In genomic region chr14:60093088-60093487, GRCh38 we compare ENCODE assay signal across 8 cellular contexts. TPM values are rescaled to one million over a fixed set of nuclear protein-coding genes. Genes with fewer than 3 reads are reported as not detected.
DNase-seq lines count a peak whose midpoint lies in the region; ATAC-seq, FAIRE-seq and TF ChIP-seq lines count a peak whose summit lies in the region.

No MANE protein-coding gene starts in this region.

- H2AFZ ChIP-seq in DND-41 (ENCODE audit: low read depth, low read length) (peak overlapping the region; percentile 92; the same call in 1 of the 2 replicates), OCI-LY7 (ENCODE audit: low read length) (peak overlapping the region; percentile 56; the same call in 1 of the 2 replicates), endothelial cell of umbilical vein (ENCODE audit: low read depth, low read length) (no peak overlapping the region)

- no peak for DNase-seq in DND-41
- no peak for DNase-seq in OCI-LY7 (ENCODE audit: low spot score)
- DNase-seq in endothelial cell of umbilical vein (ENCODE audit: low read depth, low spot score): no peak
- no peak for DNase-seq in ovary
- DNase-seq in DMS114 treated with DMSO at 0.1 percent for 48 hours (lab: John Stamatoyannopoulos, UW; ENCODE audit: unreplicated experiment): no peak
- DNase-seq in NCI-H69 (lab: John Stamatoyannopoulos, UW): no peak
- DNase-seq in NCI-H526 (lab: John Stamatoyannopoulos, UW): no peak
- no peak for DNase-seq in stimulated activated CD8-positive, alpha-beta memory T cell treated with anti-CD3 and anti-CD28 coated beads, Interleukin-4, amount 100 ng/mL, for 48 hours

- POLR2A ChIA-PET in OCI-LY7 (lab: Charles Lee): interaction anchor here (0.7 to 5.0 kb wide), 9 partner anchors 8 to 246 kb away, joined by 3 to 26 read pairs (median 4); partner anchors contain the start of gene DHRS7
- POLR2A ChIA-PET in endothelial cell of umbilical vein (lab: Charles Lee): interaction anchor here (1.1 kb wide), 1 partner anchor 25 kb away, joined by 3 read pairs; no protein-coding TSS in a partner anchor

- H3K4me2 ChIP-seq in DND-41 (ENCODE audit: insufficient read depth, low read length) (peak overlapping the region; percentile 65), OCI-LY7 (ENCODE audit: low read length) (peak overlapping the region; percentile 94), endothelial cell of umbilical vein (ENCODE audit: insufficient read depth, low read length) (peak overlapping the region; percentile 97)

- CTCF ChIA-PET in OCI-LY7 (lab: Charles Lee; ENCODE audit: unreplicated experiment) (no interaction called here), endothelial cell of umbilical vein (lab: Charles Lee) (interaction anchor here (1.5 to 2.1 kb wide), 2 partner anchors 8 to 72 kb away, joined by 5 to 8 read pairs; partner anchors contain the start of gene DHRS7)

- BruUV-seq in OCI-LY7 (replicated peaks; lab: Mats Ljungman, UMichigan) (TSS peak; percentile 67), endothelial cell of umbilical vein (replicated peaks; lab: Mats Ljungman, UMichigan) (no TSS peak)

- no peak for FAIRE-seq in endothelial cell of umbilical vein (lab: Jason Lieb, UNC)

- no peak for TF ChIP-seq POLR2A in endothelial cell of umbilical vein (IDR thresholded peaks at IDR 0.05; ENCODE audit: low read depth, low read length)
- no peak for TF ChIP-seq POLR2A in ovary (IDR thresholded peaks at IDR 0.05)

- H3K27ac ChIP-seq in DND-41 (ENCODE audit: low read length) (peak overlapping the region; percentile 100), OCI-LY7 (ENCODE audit: low read depth, low read length, poor library complexity, severe bottlenecking) (peak overlapping the region; percentile 86), endothelial cell of umbilical vein (ENCODE audit: insufficient read depth, low read depth, low read length) (peak overlapping the region; percentile 93), ovary (peak overlapping the region; percentile 76 to 98)

- H3K9me1 ChIP-seq in endothelial cell of umbilical vein (replicated peaks; ENCODE audit: control insufficient read depth, extremely low read depth, insufficient read depth, low read length): no peaks in the 10 kb centered on the region

- TF ChIP-seq EP300 in ovary (IDR thresholded peaks at IDR 0.05): no peak

- no peak for TF ChIP-seq CTCF in DND-41 (IDR thresholded peaks at IDR 0.05; ENCODE audit: borderline replicate concordance, extremely low read depth, low read length, poor library complexity, severe bottlenecking)
- no peak for TF ChIP-seq CTCF in OCI-LY7 (conservative IDR thresholded peaks at IDR 0.05; ENCODE audit: low read length)
- TF ChIP-seq CTCF in endothelial cell of umbilical vein (IDR thresholded peaks at IDR 0.05; ENCODE audit: extremely low read depth in 1 of 2, insufficient read depth in 1 of 2, low read depth in 1 of 2, low read length in 2 of 2): no peak
- TF ChIP-seq CTCF in ovary (IDR thresholded peaks at IDR 0.05): no peak

- H3K36me3 ChIP-seq in DND-41 (ENCODE audit: insufficient read depth, low read length) (peaks cover 21% of the 10 kb centered on the region), OCI-LY7 (ENCODE audit: insufficient read depth, low read length) (peaks cover 24% of the 10 kb centered on the region), endothelial cell of umbilical vein (ENCODE audit: control insufficient read depth in 2 of 2, extremely low read depth in 1 of 2, insufficient read depth in 2 of 2, low read length in 2 of 2) (peaks cover 0 to 4% of the 10 kb centered on the region in 2 experiments), ovary (no peaks in the 10 kb centered on the region)

- H3K4me1 ChIP-seq in DND-41 (ENCODE audit: insufficient read depth, low read length) (peaks cover 41% of the 10 kb centered on the region), OCI-LY7 (ENCODE audit: insufficient read depth, low read length, poor library complexity, severe bottlenecking) (peaks cover 33% of the 10 kb centered on the region), endothelial cell of umbilical vein (ENCODE audit: control insufficient read depth, extremely low read depth, insufficient read depth, low read length) (peaks cover 25% of the 10 kb centered on the region), ovary (ENCODE audit: insufficient read depth) (peaks cover 8% of the 10 kb centered on the region)

- H3K79me2 ChIP-seq in DND-41 (ENCODE audit: insufficient read depth, low read length): peaks cover 61% of the 10 kb centered on the region
- H3K79me2 ChIP-seq in OCI-LY7 (ENCODE audit: insufficient read depth, low read depth, low read length): peaks cover 56% of the 10 kb centered on the region
- H3K79me2 ChIP-seq in endothelial cell of umbilical vein (ENCODE audit: control insufficient read depth, insufficient read depth, low read length): peaks cover 57% of the 10 kb centered on the region

- H3K4me3 ChIP-seq in DND-41 (ENCODE audit: low read depth in 1 of 2, low read length in 2 of 2) (peak overlapping the region; percentile 78 to 82), OCI-LY7 (ENCODE audit: low read depth, low read length, poor library complexity, severe bottlenecking) (peak overlapping the region; percentile 82), endothelial cell of umbilical vein (replicated peaks in 1 of 3; ENCODE audit: insufficient read depth in 1 of 3, low read depth in 1 of 3, low read length in 3 of 3) (peak overlapping the region; percentile 39 to 86 (median 86)), ovary (peak overlapping the region; percentile 89)

- H4K20me1 ChIP-seq in DND-41 (ENCODE audit: insufficient read depth, low read length): peaks cover 12% of the 10 kb centered on the region; the same call in 1 of the 2 replicates
- H4K20me1 ChIP-seq in OCI-LY7 (ENCODE audit: insufficient read depth, low read length): peaks cover 25% of the 10 kb centered on the region; the same call in 1 of the 2 replicates
- H4K20me1 ChIP-seq in endothelial cell of umbilical vein (replicated peaks; ENCODE audit: control insufficient read depth, extremely low read depth, insufficient read depth, low read length): no peaks in the 10 kb centered on the region

- H3K9me2 ChIP-seq in OCI-LY7 (ENCODE audit: insufficient read depth, low read length): no peaks in the 10 kb centered on the region

- intact Hi-C loops in OCI-LY7 (cut with micrococcal nuclease; ENCODE audit: unreplicated experiment) (loop anchor here (5.0 kb wide), 4 partner anchors 109 to 254 kb away; no protein-coding TSS in a partner anchor), endothelial cell of umbilical vein (cut with micrococcal nuclease) (loop anchor here (5.0 kb wide), 3 partner anchors 59 to 611 kb away; partner anchors contain the start of genes JKAMP and L3HYPDH), ovary (cut with DNase I) (loop anchor here in 3 of 4 donors (5.0 kb wide), 3 partner anchors 59 to 154 kb away; partner anchors contain the start of genes DHRS7 (in 2 of the 3) and PPM1A (in 1 of the 3))

- dilution Hi-C loops in endothelial cell of umbilical vein (cut with MboI; ENCODE audit: extremely low pct_ligation_motif_present, low sequenced_read_pairs): no loop called here

- peak overlapping the region; percentile 87 for H3K9ac ChIP-seq in DND-41 (ENCODE audit: low read depth, low read length)
- peak overlapping the region; percentile 98 for H3K9ac ChIP-seq in endothelial cell of umbilical vein (replicated peaks; ENCODE audit: extremely low read depth, insufficient read depth, low read length)

- H3K27me3 ChIP-seq in DND-41 (ENCODE audit: insufficient read depth, low read length, poor library complexity) (no peaks in the 10 kb centered on the region), endothelial cell of umbilical vein (ENCODE audit: control insufficient read depth in 2 of 2, insufficient read depth in 2 of 2, low read length in 2 of 2) (no peaks in the 10 kb centered on the region), ovary (no peaks in the 10 kb centered on the region)

- H3K9me3 ChIP-seq in DND-41 (ENCODE audit: insufficient read depth, low read length, severe bottlenecking) (no peaks in the 10 kb centered on the region), OCI-LY7 (ENCODE audit: low read length) (no peaks in the 10 kb centered on the region), endothelial cell of umbilical vein (replicated peaks; ENCODE audit: control insufficient read depth, insufficient read depth, low read length) (no peaks in the 10 kb centered on the region), ovary (no peaks in the 10 kb centered on the region)

- no peak for ATAC-seq in DND-41 (ENCODE audit: insufficient read depth, low read depth)

- WGBS in ovary, 3 donors: 7 to 9% (median 9%) methylated on average over 3 of the region's 3 CpGs

TF ChIP-seq in endothelial cell of umbilical vein, 7 proteins besides CTCF, POLR2A, EP300 and RAD21:
- TF ChIP-seq GATA2 (IDR thresholded peaks at IDR 0.05; ENCODE audit: insufficient read depth, insufficient read length, low read depth, low read length): no peak
- no peak for TF ChIP-seq MYC (IDR thresholded peaks at IDR 0.05; ENCODE audit: low read depth, low read length)
- no peak for TF ChIP-seq JUN (IDR thresholded peaks at IDR 0.05; ENCODE audit: borderline replicate concordance, insufficient read depth, insufficient read length, low read depth)
- no peak for TF ChIP-seq MAX (IDR thresholded peaks at IDR 0.05; ENCODE audit: insufficient read depth, insufficient read length)
- TF ChIP-seq FOS (IDR thresholded peaks at IDR 0.05; ENCODE audit: borderline replicate concordance, insufficient read depth, low read length): no peak
- no peak for TF ChIP-seq POLR2AphosphoS5 (IDR thresholded peaks at IDR 0.05; ENCODE audit: insufficient read depth, low read depth, low read length)
- no peak for TF ChIP-seq EZH2 (IDR thresholded peaks at IDR 0.05; ENCODE audit: borderline replicate concordance, low read depth, low read length, severe bottlenecking)

RNA-seq across cellular contexts. Expression of gene PCNX4, which starts 1.4 kb away (rescaled TPM):
- 47.0 and 49.1 TPM in 2 replicates for total RNA-seq in OCI-LY7 (2014; rRNA removed; shearing (Covaris generic))
- total RNA-seq in OCI-LY7 (2022) (54.4 and 64.2 TPM in 2 replicates), endothelial cell of umbilical vein (41.4 and 51.6 TPM in 2 replicates), ovary (10 to 100 TPM; 43.6 to 83.4 (median 60.8) TPM)
- polyA plus RNA-seq in endothelial cell of umbilical vein (21.8 and 35.5 TPM in 2 replicates), ovary (10 to 100 TPM; 19.2 to 39.9 TPM)
- 23.7 and 24.5 TPM in 2 replicates for polyA plus RNA-seq in endothelial cell of umbilical vein (2011; cell fraction: cytosol; rRNA removed)
- polyA plus RNA-seq in endothelial cell of umbilical vein (2011; cell fraction: nucleus; rRNA removed): 68.7 and 77.7 TPM in 2 replicates
- 28.5 and 31.6 TPM in 2 replicates for polyA plus RNA-seq in endothelial cell of umbilical vein (2012)
- 116 and 145 TPM in 2 replicates for polyA minus RNA-seq in endothelial cell of umbilical vein
- 28.0 TPM for polyA minus RNA-seq in endothelial cell of umbilical vein (2011; cell fraction: cytosol; rRNA and poly(A)+ RNA removed)
- 158 and 186 TPM in 2 replicates for polyA minus RNA-seq in endothelial cell of umbilical vein (2011; cell fraction: nucleus; rRNA and poly(A)+ RNA removed)
